Comparison of ENCODE assay signal across 21 cellular contexts in genomic region chr7:68439897-68440296, GRCh38.
"Had no signal": no experiment of that assay in that cellular context is flagged by ENCODE, and none has a peak within 500 bp of the region (broad histone marks: within the 10 kb centered on the region; RNA-seq: fewer than 3 reads in every experiment).

No MANE protein-coding gene starts in this region.

- ATAC-seq: effector memory CD8-positive, alpha-beta T cell; left colon; left ventricle myocardium superior; lower lobe of right lung; naive thymus-derived CD8-positive, alpha-beta T cell; sciatic nerve; stimulated activated naive CD8-positive, alpha-beta T cell treated with anti-CD3 and anti-CD28 coated beads, Interleukin-15, amount 100 ng/mL, for 72 hours; upper lobe of right lung had no signal

- DNase-seq: effector memory CD8-positive, alpha-beta T cell; hypothalamus; immature natural killer cell; islet precursor cell; kidney glomerular epithelial cell; left colon; left ventricle myocardium superior; lower lobe of right lung; naive thymus-derived CD8-positive, alpha-beta T cell; nephron progenitor cell; nucleus accumbens; stimulated activated CD4-positive, alpha-beta T cell treated with anti-CD3 and anti-CD28 coated beads, Interleukin-12 subunit alpha, Interleukin-12 subunit beta, amount 100 ng/mL, for 4 hours; stimulated activated CD4-positive, alpha-beta T cell treated with anti-CD3 and anti-CD28 coated beads, Interleukin-1b, Interleukin-23, amount 100 ng/mL, for 48 hours; stimulated activated CD4-positive, alpha-beta T cell treated with anti-CD3 and anti-CD28 coated beads, Interleukin-4, amount 100 ng/mL, for 1 hour; stimulated activated CD8-positive, alpha-beta memory T cell treated with anti-CD3 and anti-CD28 coated beads, Interleukin-4, amount 100 ng/mL, for 48 hours; stimulated activated naive CD4-positive, alpha-beta T cell; stimulated activated naive CD8-positive, alpha-beta T cell treated with anti-CD3 and anti-CD28 coated beads, Interleukin-15, amount 100 ng/mL, for 72 hours; transverse colon; upper lobe of right lung; uterus had no signal
